8 cellular contexts compared by ENCODE assay signal in the genomic region with DNA sequence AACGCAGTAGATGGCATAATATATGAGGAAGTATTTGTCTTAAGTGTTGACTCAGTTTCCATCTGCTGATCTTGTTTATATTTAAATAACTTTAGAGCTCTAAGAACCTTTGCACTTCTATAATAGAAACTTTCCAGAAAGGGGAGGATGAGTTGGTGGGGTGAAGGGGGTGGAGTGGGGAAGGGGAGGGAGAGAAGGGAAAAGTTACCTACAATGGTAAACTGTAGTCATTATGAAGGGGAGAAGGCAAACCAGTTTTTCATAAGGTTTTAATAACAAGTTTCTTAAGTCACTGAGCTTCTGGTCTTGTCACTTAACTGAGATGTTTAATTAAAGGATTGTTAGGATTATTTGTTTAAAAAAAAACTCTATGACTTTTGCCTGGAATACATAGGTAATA. TPM values are rescaled to one million over a fixed set of nuclear protein-coding genes. Genes with fewer than 3 reads are reported as not detected.
DNase-seq lines count a peak whose midpoint lies in the region; ATAC-seq and TF ChIP-seq lines count a peak whose summit lies in the region.

No MANE protein-coding gene starts in this region.

- H3K4me3 Mint-ChIP-seq in activated CD4-positive, alpha-beta T cell treated with anti-CD3 and anti-CD28 coated beads, Interleukin-2, amount 10 ng/mL, durations not matched to agents 24 days and 14 days, result peak overlapping the region; percentile 89
- H3K4me3 Mint-ChIP-seq in activated T-helper 1 cell treated with anti-CD3 and anti-CD28 coated beads, Interleukin-12 subunit alpha, Interleukin-12 subunit beta, Interleukin-2, Interleukin-4 antibody, amounts not matched to agents 30 ng/mL and 10 ng/mL and 1 ng/mL, durations not matched to agents 14 hours and 24 hours and 36 hours, result peak overlapping the region; percentile 88

- H3K27me3 Mint-ChIP-seq in activated CD4-positive, alpha-beta T cell treated with anti-CD3 and anti-CD28 coated beads, Interleukin-2, amount 10 ng/mL, durations not matched to agents 24 days and 14 days, result no peaks in the 10 kb centered on the region
- no peaks in the 10 kb centered on the region for H3K27me3 Mint-ChIP-seq in activated T-helper 1 cell treated with anti-CD3 and anti-CD28 coated beads, Interleukin-12 subunit alpha, Interleukin-12 subunit beta, Interleukin-2, Interleukin-4 antibody, amounts not matched to agents 30 ng/mL and 10 ng/mL and 1 ng/mL, durations not matched to agents 14 hours and 24 hours and 36 hours (ENCODE audit: insufficient read depth)

- H3K27me3 ChIP-seq in tibial artery, result no peaks in the 10 kb centered on the region

- H3K36me3 Mint-ChIP-seq in activated CD4-positive, alpha-beta T cell treated with anti-CD3 and anti-CD28 coated beads, Interleukin-2, amount 10 ng/mL, durations not matched to agents 24 days and 14 days (ENCODE audit: low read depth), result peaks cover 8% of the 10 kb centered on the region
- peaks cover 8% of the 10 kb centered on the region for H3K36me3 Mint-ChIP-seq in activated T-helper 1 cell treated with anti-CD3 and anti-CD28 coated beads, Interleukin-12 subunit alpha, Interleukin-12 subunit beta, Interleukin-2, Interleukin-4 antibody, amounts not matched to agents 30 ng/mL and 10 ng/mL and 1 ng/mL, durations not matched to agents 14 hours and 24 hours and 36 hours (ENCODE audit: low read depth)

- no peaks in the 10 kb centered on the region for H3K9me3 ChIP-seq in tibial artery

- no peak for DNase-seq in activated CD4-positive, alpha-beta T cell treated with anti-CD3 and anti-CD28 coated beads, Interleukin-2, amount 10 ng/mL, durations not matched to agents 24 days and 14 days
- DNase-seq in activated CD4-positive, alpha-beta T cell treated with anti-CD3 and anti-CD28 coated beads for 48 hours, result no peak
- no peak for DNase-seq in activated T-helper 1 cell treated with anti-CD3 and anti-CD28 coated beads, Interleukin-12 subunit alpha, Interleukin-12 subunit beta, Interleukin-2, Interleukin-4 antibody, amounts not matched to agents 30 ng/mL and 10 ng/mL and 1 ng/mL, durations not matched to agents 14 hours and 24 hours and 36 hours (ENCODE audit: low spot score)
- no peak for DNase-seq in left colon
- no peak for DNase-seq in tibial artery

- H3K4me1 Mint-ChIP-seq in activated CD4-positive, alpha-beta T cell treated with anti-CD3 and anti-CD28 coated beads, Interleukin-2, amount 10 ng/mL, durations not matched to agents 24 days and 14 days, result peaks cover 30% of the 10 kb centered on the region
- peaks cover 50% of the 10 kb centered on the region for H3K4me1 Mint-ChIP-seq in activated T-helper 1 cell treated with anti-CD3 and anti-CD28 coated beads, Interleukin-12 subunit alpha, Interleukin-12 subunit beta, Interleukin-2, Interleukin-4 antibody, amounts not matched to agents 30 ng/mL and 10 ng/mL and 1 ng/mL, durations not matched to agents 14 hours and 24 hours and 36 hours (ENCODE audit: low read depth)

- peaks cover 0 to 13% (median 2%) of the 10 kb centered on the region in 3 donors for H3K36me3 ChIP-seq in tibial artery

- H3K27ac ChIP-seq in tibial artery, result peak overlapping the region; percentile 71 to 76

- TF ChIP-seq CTCF in tibial artery (IDR thresholded peaks at IDR 0.05), result no peak

- peak overlapping the region; percentile 89 for H3K27ac Mint-ChIP-seq in activated CD4-positive, alpha-beta T cell treated with anti-CD3 and anti-CD28 coated beads, Interleukin-2, amount 10 ng/mL, durations not matched to agents 24 days and 14 days
- H3K27ac Mint-ChIP-seq in activated T-helper 1 cell treated with anti-CD3 and anti-CD28 coated beads, Interleukin-12 subunit alpha, Interleukin-12 subunit beta, Interleukin-2, Interleukin-4 antibody, amounts not matched to agents 30 ng/mL and 10 ng/mL and 1 ng/mL, durations not matched to agents 14 hours and 24 hours and 36 hours, result peak overlapping the region; percentile 86

- peaks cover 0 to 24% (median 11%) of the 10 kb centered on the region in 4 donors for H3K4me1 ChIP-seq in tibial artery

- ATAC-seq in left colon (peak; percentile 43), HG03469 (IDR thresholded peaks at IDR 0.05; ENCODE audit: unreplicated experiment) (no peak), GM18498 (IDR thresholded peaks at IDR 0.05; ENCODE audit: unreplicated experiment) (no peak), HG02938 (IDR thresholded peaks at IDR 0.05; ENCODE audit: unreplicated experiment) (no peak)

- no peaks in the 10 kb centered on the region for H3K9me3 Mint-ChIP-seq in activated CD4-positive, alpha-beta T cell treated with anti-CD3 and anti-CD28 coated beads, Interleukin-2, amount 10 ng/mL, durations not matched to agents 24 days and 14 days
- peaks cover 3% of the 10 kb centered on the region for H3K9me3 Mint-ChIP-seq in activated T-helper 1 cell treated with anti-CD3 and anti-CD28 coated beads, Interleukin-12 subunit alpha, Interleukin-12 subunit beta, Interleukin-2, Interleukin-4 antibody, amounts not matched to agents 30 ng/mL and 10 ng/mL and 1 ng/mL, durations not matched to agents 14 hours and 24 hours and 36 hours

- H3K4me3 ChIP-seq in tibial artery, result peak overlapping the region; percentile 50

- intact Hi-C loops in activated CD4-positive, alpha-beta T cell treated with anti-CD3 and anti-CD28 coated beads, Interleukin-2, amount 10 ng/mL, durations not matched to agents 24 days and 14 days (cut with micrococcal nuclease), result loop anchor here (1.0 kb wide), 1 partner anchor 9 kb away; no protein-coding TSS in a partner anchor
- intact Hi-C loops in activated T-helper 1 cell treated with anti-CD3 and anti-CD28 coated beads, Interleukin-12 subunit alpha, Interleukin-12 subunit beta, Interleukin-2, Interleukin-4 antibody, amounts not matched to agents 30 ng/mL and 10 ng/mL and 1 ng/mL, durations not matched to agents 14 hours and 24 hours and 36 hours (cut with micrococcal nuclease), result loop anchor here (1.0 kb wide), 1 partner anchor 9 kb away; no protein-coding TSS in a partner anchor
- intact Hi-C loops in left colon (cut with DNase I, micrococcal nuclease) (no loop called here), tibial artery (cut with DNase I; ENCODE audit: low total_unique reads) (no loop called here)

RNA-seq across cellular contexts. Expression of gene ALPK1, which starts 0.3 kb away (rescaled TPM):
- total RNA-seq in activated CD4-positive, alpha-beta T cell treated with anti-CD3 and anti-CD28 coated beads, Interleukin-2, amount 10 ng/mL, durations not matched to agents 24 days and 14 days, result 8.8 and 9.1 TPM in 2 replicates
- 8.7 and 9.7 TPM in 2 replicates for total RNA-seq in activated T-helper 1 cell treated with anti-CD3 and anti-CD28 coated beads, Interleukin-12 subunit alpha, Interleukin-12 subunit beta, Interleukin-2, Interleukin-4 antibody, amounts not matched to agents 30 ng/mL and 10 ng/mL and 1 ng/mL, durations not matched to agents 14 hours and 24 hours and 36 hours
- total RNA-seq in left colon, result 10 to 100 TPM; 23.0 to 26.3 TPM

RNA-seq across cellular contexts. Expression of gene TIFA, which starts 11.8 kb away (rescaled TPM):
- 27.1 and 27.9 TPM in 2 replicates for total RNA-seq in activated CD4-positive, alpha-beta T cell treated with anti-CD3 and anti-CD28 coated beads, Interleukin-2, amount 10 ng/mL, durations not matched to agents 24 days and 14 days
- total RNA-seq in activated T-helper 1 cell treated with anti-CD3 and anti-CD28 coated beads, Interleukin-12 subunit alpha, Interleukin-12 subunit beta, Interleukin-2, Interleukin-4 antibody, amounts not matched to agents 30 ng/mL and 10 ng/mL and 1 ng/mL, durations not matched to agents 14 hours and 24 hours and 36 hours, result 33.7 and 34.6 TPM in 2 replicates
- 1 to 10 TPM; 4.0 to 7.0 TPM for total RNA-seq in left colon

Comparison
In these comparisons a context has a peak if more than half of its experiments do, and no peak if none do; other contexts are left out.
1. intact Hi-C loops: an anchor here in activated CD4-positive, alpha-beta T cell treated with anti-CD3 and anti-CD28 coated beads, Interleukin-2, amount 10 ng/mL, durations not matched to agents 24 days and 14 days (1.0 kb wide) and activated T-helper 1 cell treated with anti-CD3 and anti-CD28 coated beads, Interleukin-12 subunit alpha, Interleukin-12 subunit beta, Interleukin-2, Interleukin-4 antibody, amounts not matched to agents 30 ng/mL and 10 ng/mL and 1 ng/mL, durations not matched to agents 14 hours and 24 hours and 36 hours (1.0 kb wide); none called in left colon and tibial artery.